Comparison of ENCODE assay signal across 15 cellular contexts in the genomic region with DNA sequence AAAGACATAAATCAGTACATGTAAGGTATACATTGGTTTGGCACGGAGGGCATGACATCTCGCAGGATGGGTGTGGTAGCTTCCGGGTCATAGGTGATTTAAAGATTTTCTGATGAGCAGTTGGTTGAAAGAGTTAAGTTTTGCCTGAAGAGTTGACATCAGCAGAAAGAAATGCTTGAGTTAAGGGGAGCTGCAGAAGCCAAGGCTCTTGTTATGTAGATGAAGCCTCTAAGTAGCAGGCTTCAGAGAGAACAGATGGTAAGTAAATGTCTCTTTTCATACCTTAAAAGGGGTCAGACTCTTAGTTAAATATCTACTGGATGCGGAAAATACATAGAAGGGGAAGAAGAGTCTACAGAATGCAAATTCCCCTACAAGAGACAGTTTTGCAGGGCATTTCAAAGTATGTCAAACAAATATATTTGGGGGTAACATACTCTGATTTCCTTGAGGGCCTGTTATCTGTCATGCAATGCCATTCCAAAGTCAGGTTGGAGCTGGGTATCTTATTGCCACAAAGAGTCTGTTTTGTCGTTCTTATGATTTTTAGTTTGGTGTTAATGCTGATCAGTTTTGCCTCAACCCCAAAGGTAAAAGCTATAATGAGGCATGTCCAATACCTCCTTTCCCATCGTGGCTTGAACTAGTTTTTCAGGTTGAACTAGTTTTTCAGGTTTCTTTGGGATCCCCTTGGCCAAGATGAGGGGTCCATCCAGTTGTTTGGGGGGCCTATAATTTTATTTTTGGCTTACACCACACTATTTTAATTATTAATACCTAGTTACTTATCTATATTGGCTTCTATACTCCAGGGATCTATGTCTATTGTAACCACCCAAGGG.
DNase-seq lines count a peak whose midpoint lies in the region; ATAC-seq lines count a peak whose summit lies in the region.
"Had no signal": no experiment of that assay in that cellular context is flagged by ENCODE, and none has a peak within 500 bp of the region (broad histone marks: within the 10 kb centered on the region; RNA-seq: fewer than 3 reads in every experiment).

No MANE protein-coding gene starts in this region.

- ATAC-seq in HG03280 (IDR thresholded peaks at IDR 0.05; ENCODE audit: unreplicated experiment): no peak
- ATAC-seq in naive thymus-derived CD4-positive, alpha-beta T cell: no peak
- ATAC-seq: Panc1, Right ventricle myocardium inferior had no signal

- no peak overlapping the region for H4K8ac ChIP-seq in mesendoderm (ENCODE audit: low read depth, low read length)

- peaks cover 0 to 3% (median under 1%) of the 10 kb centered on the region in 11 donors for H3K9me3 Mint-ChIP-seq in naive thymus-derived CD4-positive, alpha-beta T cell

- H2AK5ac ChIP-seq in mesendoderm (ENCODE audit: low read length): no peak overlapping the region

- H3K4me1 Mint-ChIP-seq in naive thymus-derived CD4-positive, alpha-beta T cell: peaks cover 0 to 3% (median 0%) of the 10 kb centered on the region in 7 donors
- H3K4me1 Mint-ChIP-seq: CD4-positive, CD25-positive, alpha-beta regulatory T cell had no signal

- H3K9ac ChIP-seq in GM23248 (no peak overlapping the region), NT2/D1 (ENCODE audit: insufficient read length, low read depth) (no peak overlapping the region), mesendoderm (ENCODE audit: low read length) (no peak overlapping the region)
- H3K9ac ChIP-seq: SK-N-SH had no signal

- H3K27me3 ChIP-seq in GM23248 (replicated peaks; ENCODE audit: insufficient read depth): no peaks in the 10 kb centered on the region
- H3K27me3 ChIP-seq in NT2/D1 (ENCODE audit: insufficient read depth, insufficient read length): no peaks in the 10 kb centered on the region
- no peaks in the 10 kb centered on the region for H3K27me3 ChIP-seq in mesendoderm (ENCODE audit: insufficient read depth, low read length, poor library complexity)
- H3K27me3 ChIP-seq in naive thymus-derived CD4-positive, alpha-beta T cell (ENCODE audit: control insufficient read depth in 2 of 2, insufficient read depth in 2 of 2, low read length in 2 of 2): no peaks in the 10 kb centered on the region

- H3K18ac ChIP-seq in mesendoderm (ENCODE audit: low read length): peak overlapping the region; percentile 39

- CTCF ChIA-PET in naive thymus-derived CD4-positive, alpha-beta T cell (lab: Charles Lee): no interaction called here

- no peak overlapping the region for H3K56ac ChIP-seq in mesendoderm (ENCODE audit: low read length)

- H3K4me2 ChIP-seq in GM23248 (ENCODE audit: unreplicated experiment) (no peak overlapping the region), mesendoderm (ENCODE audit: low read length) (no peak overlapping the region)
- H3K4me2 ChIP-seq: SK-N-SH had no signal

- H2BK15ac ChIP-seq in mesendoderm (replicated peaks; ENCODE audit: low read depth): no peak overlapping the region

- intact Hi-C loops in naive thymus-derived CD4-positive, alpha-beta T cell (cut with micrococcal nuclease): no loop called here

- no peak for DNase-seq in GM23248
- DNase-seq in NT2/D1 (ENCODE audit: low read depth, low spot score): peak; percentile 97
- no peak for DNase-seq in epithelial cell of prostate (ENCODE audit: low read depth, low spot score)
- DNase-seq in mesendoderm: peak; percentile 80
- no peak for DNase-seq in occipital lobe (lab: John Stamatoyannopoulos, UW)
- no peak for DNase-seq in naive thymus-derived CD4-positive, alpha-beta T cell
- DNase-seq in D341Med (ENCODE audit: low spot score): no peak
- DNase-seq: AML-193; CD4-positive, CD25-positive, alpha-beta regulatory T cell; NCI-H1436 treated with DMSO at 0.1 percent for 48 hours; NCI-H2227 treated with DMSO at 0.1 percent for 48 hours; SK-N-SH had no signal

- no peaks in the 10 kb centered on the region for H4K20me1 ChIP-seq in GM23248 (ENCODE audit: insufficient read depth)

- H3K79me2 ChIP-seq in GM23248 (ENCODE audit: insufficient read depth) (no peaks in the 10 kb centered on the region), mesendoderm (ENCODE audit: control insufficient read depth, insufficient read depth, low read length) (no peaks in the 10 kb centered on the region)

- no peak overlapping the region for H3K4ac ChIP-seq in mesendoderm (ENCODE audit: low read depth, low read length)

- H3K27me3 Mint-ChIP-seq in naive thymus-derived CD4-positive, alpha-beta T cell: peaks cover 0 to 14% (median 4%) of the 10 kb centered on the region in 5 donors

- H4K5ac ChIP-seq in mesendoderm (ENCODE audit: low read length): no peak overlapping the region

- H3K36me3 Mint-ChIP-seq in naive thymus-derived CD4-positive, alpha-beta T cell: no peaks in the 10 kb centered on the region
- H3K36me3 Mint-ChIP-seq: CD4-positive, CD25-positive, alpha-beta regulatory T cell had no signal

- H3K4me1 ChIP-seq in GM23248 (ENCODE audit: insufficient read depth) (peaks cover 32% of the 10 kb centered on the region), NT2/D1 (ENCODE audit: insufficient read depth, insufficient read length) (peaks cover 5% of the 10 kb centered on the region), mesendoderm (ENCODE audit: control insufficient read depth, low read depth, low read length) (peaks cover 8% of the 10 kb centered on the region)
- H3K4me1 ChIP-seq in naive thymus-derived CD4-positive, alpha-beta T cell (ENCODE audit: control insufficient read depth in 2 of 2, insufficient read depth in 2 of 2, low read length in 2 of 2): no peaks in the 10 kb centered on the region

- 74 to 76% methylated on average over 6 of the region's 6 CpGs for WGBS in GM23248 (ENCODE audit: low coverage in 1 of 2, low lambda C conversion rate in 2 of 2, missing lambda C conversion rate in 2 of 2), 2 experiments
- WGBS in mesendoderm (ENCODE audit: extremely low coverage, insufficient coverage, low lambda C conversion rate): no CpG with 5 or more reads among the region's 6 CpGs

- H2AFZ ChIP-seq in GM23248: 0 out of 2 replicates have a peak overlapping the region, but pooled peaks have one; percentile 1

- H3K27ac Mint-ChIP-seq in naive thymus-derived CD4-positive, alpha-beta T cell: peak overlapping the region in 1 of 9 donors; percentile 21
- H3K27ac Mint-ChIP-seq: CD4-positive, CD25-positive, alpha-beta regulatory T cell had no signal

- H2BK5ac ChIP-seq in mesendoderm (ENCODE audit: low read length): no peak overlapping the region

- H3K4me3 ChIP-seq in GM23248: no peak overlapping the region
- no peak overlapping the region for H3K4me3 ChIP-seq in NT2/D1 (ENCODE audit: insufficient read length, low read depth)
- H3K4me3 ChIP-seq in mesendoderm (ENCODE audit: low read length): no peak overlapping the region
- H3K4me3 ChIP-seq in naive thymus-derived CD4-positive, alpha-beta T cell (ENCODE audit: low read length): no peak overlapping the region

- POLR2A ChIA-PET in naive thymus-derived CD4-positive, alpha-beta T cell (lab: Charles Lee): no interaction called here

- H3K27ac ChIP-seq in GM23248 (no peak overlapping the region), epithelial cell of prostate (peak overlapping the region; percentile 52), mesendoderm (ENCODE audit: low read depth, low read length) (peak overlapping the region; percentile 63)
- no peak overlapping the region for H3K27ac ChIP-seq in naive thymus-derived CD4-positive, alpha-beta T cell (ENCODE audit: low read depth, low read length)

- H3K79me1 ChIP-seq in mesendoderm (ENCODE audit: low read length): no peaks in the 10 kb centered on the region

- H2BK120ac ChIP-seq in mesendoderm (ENCODE audit: low read depth, low read length): peak overlapping the region; percentile 84

- H3K23ac ChIP-seq in mesendoderm (ENCODE audit: low read length): no peak overlapping the region

- H3K36me3 ChIP-seq in GM23248 (ENCODE audit: low read depth) (no peaks in the 10 kb centered on the region), NT2/D1 (ENCODE audit: insufficient read depth, insufficient read length, low read length) (no peaks in the 10 kb centered on the region), mesendoderm (ENCODE audit: control insufficient read depth, insufficient read depth, low read length) (no peaks in the 10 kb centered on the region)
- H3K36me3 ChIP-seq in naive thymus-derived CD4-positive, alpha-beta T cell (ENCODE audit: control insufficient read depth in 2 of 3, insufficient read depth in 3 of 3, low read length in 3 of 3): no peaks in the 10 kb centered on the region

- no peaks in the 10 kb centered on the region for H3K9me3 ChIP-seq in GM23248 (ENCODE audit: low read depth)
- peaks cover 51% of the 10 kb centered on the region for H3K9me3 ChIP-seq in NT2/D1 (ENCODE audit: insufficient read depth, low read length)
- H3K9me3 ChIP-seq in naive thymus-derived CD4-positive, alpha-beta T cell (ENCODE audit: control insufficient read depth in 2 of 3, low read length in 3 of 3): no peaks in the 10 kb centered on the region
- H3K9me3 ChIP-seq: SK-N-SH had no signal

- H3K4me3 Mint-ChIP-seq in naive thymus-derived CD4-positive, alpha-beta T cell: no peak overlapping the region
- H3K4me3 Mint-ChIP-seq: CD4-positive, CD25-positive, alpha-beta regulatory T cell had no signal

- in situ Hi-C loops in GM23248 (cut with MboI): no loop called here

- H3K9me2 ChIP-seq in GM23248 (ENCODE audit: insufficient read depth): no peaks in the 10 kb centered on the region
- H3K9me2 ChIP-seq: SK-N-SH had no signal

- peaks cover 14% of the 10 kb centered on the region; the same call in 1 of the 2 replicates for H3F3A ChIP-seq in GM23248 (ENCODE audit: insufficient read depth)

Comparison
In these comparisons a context has a peak if more than half of its experiments do, and no peak if none do; other contexts are left out.
1. DNase-seq: peak in NT2/D1 (single experiment) and mesendoderm (single experiment); none in GM23248 (single experiment), epithelial cell of prostate (single experiment), occipital lobe (single experiment), naive thymus-derived CD4-positive, alpha-beta T cell (0 of 9) and D341Med (single experiment).
2. H3K27ac ChIP-seq: peak in epithelial cell of prostate (single experiment) and mesendoderm (single experiment); none in GM23248 (single experiment) and naive thymus-derived CD4-positive, alpha-beta T cell (single experiment).